12 cellular contexts compared by ENCODE assay signal in the genomic region with DNA sequence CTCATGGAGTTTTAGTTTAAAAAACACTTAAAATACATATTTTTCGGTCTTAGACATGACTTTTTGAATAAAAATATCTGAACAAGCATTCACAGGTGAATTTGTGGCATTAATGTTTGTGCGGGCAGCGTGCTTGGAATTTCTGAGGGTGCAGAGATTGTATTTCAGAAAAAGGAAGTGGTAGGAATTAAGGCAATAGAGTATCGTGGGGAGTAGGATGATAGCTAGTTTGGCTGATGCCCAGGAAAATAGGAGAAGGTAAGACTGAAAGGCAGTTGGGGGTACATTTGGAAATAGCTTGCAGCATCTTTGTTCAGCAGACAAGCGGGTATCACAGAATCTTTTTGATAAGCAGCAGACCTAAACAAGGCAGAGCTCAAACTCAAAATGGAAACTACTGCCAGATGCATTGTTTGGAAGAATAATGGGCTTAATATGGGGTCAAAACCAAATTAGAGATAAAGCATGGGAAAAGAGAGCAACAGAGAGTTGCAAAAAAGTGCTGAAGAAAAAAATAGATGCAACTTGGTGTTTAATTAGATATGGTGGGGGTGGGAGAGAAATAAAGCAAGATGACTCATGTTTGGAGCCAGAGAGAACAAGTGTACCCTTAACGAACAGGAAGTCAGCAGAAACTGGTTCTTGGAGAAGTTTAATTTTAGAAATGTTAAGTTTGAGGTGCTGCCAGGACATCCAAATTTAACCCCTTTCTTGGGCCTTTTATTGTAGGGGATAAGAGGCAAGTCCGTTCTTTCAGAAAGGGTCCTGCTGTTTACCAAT.
DNase-seq lines count a peak whose midpoint lies in the region; ATAC-seq and TF ChIP-seq lines count a peak whose summit lies in the region.
"Had no signal": no experiment of that assay in that cellular context is flagged by ENCODE, and none has a peak within 500 bp of the region (broad histone marks: within the 10 kb centered on the region; RNA-seq: fewer than 3 reads in every experiment).

No MANE protein-coding gene starts in this region.

- H3K4me1 ChIP-seq in lower lobe of right lung, result peaks cover 4% of the 10 kb centered on the region

- no peak overlapping the region for H3K4me3 ChIP-seq in astrocyte of the spinal cord (ENCODE audit: low read depth, low read length)
- no peak overlapping the region for H3K4me3 ChIP-seq in lower lobe of right lung

- H3K27ac ChIP-seq in lower lobe of right lung, result peak overlapping the region; percentile 67
- H3K27ac ChIP-seq: VCaP had no signal

- no peak for TF ChIP-seq CTCF in astrocyte of the spinal cord (IDR thresholded peaks at IDR 0.05; ENCODE audit: low read depth, low read length)
- TF ChIP-seq CTCF in lower lobe of right lung (IDR thresholded peaks at IDR 0.05), result no peak

- no peaks in the 10 kb centered on the region for H3K9me3 ChIP-seq in lower lobe of right lung

- intact Hi-C loops in lower lobe of right lung (cut with DNase I), result no loop called here

- DNase-seq in A172 (ENCODE audit: low spot score) (peak; percentile 69), HT1080 (ENCODE audit: low read depth) (peak; percentile 56), astrocyte of the spinal cord (ENCODE audit: low read depth, low spot score) (peak; percentile 41), lower lobe of right lung (no peak)
- no peak for DNase-seq in effector CD4-positive, alpha-beta T cell
- DNase-seq: effector CD8-positive, alpha-beta T cell; Karpas-422; NCI-H82 had no signal

- no peaks in the 10 kb centered on the region for H3K36me3 ChIP-seq in lower lobe of right lung

- no peaks in the 10 kb centered on the region for H3K27me3 ChIP-seq in lower lobe of right lung (ENCODE audit: low read depth)

- in situ Hi-C loops in astrocyte of the spinal cord (cut with HindIII; ENCODE audit: low sequenced_read_pairs), result no loop called here

- ATAC-seq in lower lobe of right lung, result peak; percentile 73 to 80
- no peak for ATAC-seq in HG03460 (IDR thresholded peaks at IDR 0.05; ENCODE audit: unreplicated experiment)
- ATAC-seq in GM18870 (IDR thresholded peaks at IDR 0.05; ENCODE audit: unreplicated experiment), result no peak
- no peak for ATAC-seq in HG02885 (IDR thresholded peaks at IDR 0.05; ENCODE audit: poor library complexity, unreplicated experiment)

Comparison
In these comparisons a context has a peak if more than half of its experiments do, and no peak if none do; other contexts are left out.
1. DNase-seq: peak in A172 (single experiment), HT1080 (single experiment) and astrocyte of the spinal cord (single experiment); none in lower lobe of right lung (single experiment) and effector CD4-positive, alpha-beta T cell (single experiment).
2. ATAC-seq: peak in lower lobe of right lung (2 of 2); none in HG03460 (single experiment), GM18870 (single experiment) and HG02885 (single experiment).